In genomic region chr17:56778898-56779297, GRCh38 we compare ENCODE assay signal across 21 cellular contexts. TPM values are rescaled to one million over a fixed set of nuclear protein-coding genes. Genes with fewer than 3 reads are reported as not detected.
DNase-seq lines count a peak whose midpoint lies in the region; ATAC-seq and TF ChIP-seq lines count a peak whose summit lies in the region.
"Had no signal": no experiment of that assay in that cellular context is flagged by ENCODE, and none has a peak within 500 bp of the region (broad histone marks: within the 10 kb centered on the region; RNA-seq: fewer than 3 reads in every experiment).

No MANE protein-coding gene starts in this region.

- no peaks in the 10 kb centered on the region for H3K36me3 ChIP-seq in testis (ENCODE audit: low read depth, missing control alignments)
- H3K36me3 ChIP-seq: adrenal gland, neutrophil had no signal

- no peaks in the 10 kb centered on the region for H3K9me3 Mint-ChIP-seq in activated CD4-positive, alpha-beta T cell treated with anti-CD3 and anti-CD28 coated beads for 36 hours (ENCODE audit: low read depth)
- H3K9me3 Mint-ChIP-seq in CD4-positive, alpha-beta T cell, result no peaks in the 10 kb centered on the region
- H3K9me3 Mint-ChIP-seq in T-cell, result no peaks in the 10 kb centered on the region
- H3K9me3 Mint-ChIP-seq in naive B cell, result peaks cover 0 to 2% (median 0%) of the 10 kb centered on the region in 7 donors
- H3K9me3 Mint-ChIP-seq: activated B cell treated with CpG ODN at 0.5 μM for 24 hours had no signal

- H3K4me1 Mint-ChIP-seq in activated CD4-positive, alpha-beta T cell treated with anti-CD3 and anti-CD28 coated beads for 36 hours, result peaks cover 21% of the 10 kb centered on the region
- H3K4me1 Mint-ChIP-seq in CD4-positive, alpha-beta T cell (ENCODE audit: low read depth), result peaks cover 26% of the 10 kb centered on the region
- H3K4me1 Mint-ChIP-seq in T-cell, result peaks cover 21 to 24% (median 24%) of the 10 kb centered on the region in 3 donors
- peaks cover 13 to 15% (median 14%) of the 10 kb centered on the region in 3 donors for H3K4me1 Mint-ChIP-seq in naive B cell

- TF ChIP-seq CTCF in CD4-positive, alpha-beta T cell (IDR thresholded peaks at IDR 0.05), result no peak
- TF ChIP-seq CTCF in testis (IDR thresholded peaks at IDR 0.05), result no peak

- peaks cover under 1% of the 10 kb centered on the region for H3K27me3 Mint-ChIP-seq in activated CD4-positive, alpha-beta T cell treated with anti-CD3 and anti-CD28 coated beads for 36 hours
- no peaks in the 10 kb centered on the region for H3K27me3 Mint-ChIP-seq in CD4-positive, alpha-beta T cell
- H3K27me3 Mint-ChIP-seq in T-cell (no peaks in the 10 kb centered on the region), naive B cell (peaks cover 28 to 46% (median 35%) of the 10 kb centered on the region in 3 donors)

- no peak for TF ChIP-seq POLR2A in testis (IDR thresholded peaks at IDR 0.05)

- no peaks in the 10 kb centered on the region for H3K27me3 ChIP-seq in CD4-positive, alpha-beta T cell (ENCODE audit: control insufficient read depth, insufficient read depth, low read length)
- H3K27me3 ChIP-seq in testis, result no peaks in the 10 kb centered on the region

- POLR2A ChIA-PET in activated CD4-positive, alpha-beta T cell treated with anti-CD3 and anti-CD28 coated beads for 36 hours (lab: Charles Lee), result interaction anchor here (0.6 kb wide), 1 partner anchor 186 kb away, joined by 3 read pairs; no protein-coding TSS in a partner anchor
- POLR2A ChIA-PET in CD4-positive, alpha-beta T cell (lab: Charles Lee), result interaction anchor here (0.8 to 2.1 kb wide), 10 partner anchors 10 to 279 kb away, joined by 3 to 35 read pairs (median 6); partner anchors contain the start of genes C17orf67, DGKE and NOG
- POLR2A ChIA-PET in T-cell (lab: Charles Lee), result no interaction called here

- CTCF ChIA-PET in activated CD4-positive, alpha-beta T cell treated with anti-CD3 and anti-CD28 coated beads for 36 hours (lab: Charles Lee), result interaction anchor here (0.7 to 2.8 kb wide), 16 partner anchors 8 to 1177 kb away, joined by 3 to 26 read pairs (median 7); partner anchors contain the start of gene NOG
- CTCF ChIA-PET in CD4-positive, alpha-beta T cell (lab: Charles Lee), result interaction anchor here (1.4 to 1.8 kb wide), 3 partner anchors 63 to 279 kb away, joined by 5 to 18 read pairs (median 9); no protein-coding TSS in a partner anchor
- CTCF ChIA-PET in T-cell (lab: Charles Lee), result interaction anchor here (0.6 to 2.7 kb wide), 5 partner anchors 7 to 189 kb away, joined by 4 to 12 read pairs (median 5); partner anchors contain the start of gene NOG (in 1 of the 2)

- H3K27ac Mint-ChIP-seq in activated CD4-positive, alpha-beta T cell treated with anti-CD3 and anti-CD28 coated beads for 36 hours, result no peak overlapping the region
- H3K27ac Mint-ChIP-seq in CD4-positive, alpha-beta T cell, result peak overlapping the region; percentile 97
- peak overlapping the region; percentile 95 to 96 for H3K27ac Mint-ChIP-seq in T-cell
- H3K27ac Mint-ChIP-seq in naive B cell, result peak overlapping the region in 1 of 6 donors; percentile 7
- H3K27ac Mint-ChIP-seq: activated B cell treated with CpG ODN at 0.5 μM for 24 hours had no signal

- no peak for ATAC-seq in activated CD4-positive, alpha-beta T cell treated with anti-CD3 and anti-CD28 coated beads for 36 hours
- no peak for ATAC-seq in CD4-positive, alpha-beta T cell (ENCODE audit: poor library complexity)
- no peak for ATAC-seq in T-cell (replicated peaks in 1 of 4)
- no peak for ATAC-seq in naive B cell (ENCODE audit: low read depth in 2 of 2)
- ATAC-seq in GM19397 (IDR thresholded peaks at IDR 0.05; ENCODE audit: unreplicated experiment), result no peak
- no peak for ATAC-seq in HG02623 (IDR thresholded peaks at IDR 0.05; ENCODE audit: unreplicated experiment)
- ATAC-seq: HCT116 had no signal

- no peaks in the 10 kb centered on the region for H3K36me3 Mint-ChIP-seq in activated CD4-positive, alpha-beta T cell treated with anti-CD3 and anti-CD28 coated beads for 36 hours (ENCODE audit: low read depth)
- no peaks in the 10 kb centered on the region for H3K36me3 Mint-ChIP-seq in CD4-positive, alpha-beta T cell (ENCODE audit: low read depth)
- no peaks in the 10 kb centered on the region for H3K36me3 Mint-ChIP-seq in T-cell
- no peaks in the 10 kb centered on the region for H3K36me3 Mint-ChIP-seq in naive B cell

- no peak overlapping the region for H3K4me3 ChIP-seq in testis
- H3K4me3 ChIP-seq: adrenal gland had no signal

- whole genome bisulfite sequencing in testis, 2 donors, result 86 to 94% methylated on average over 9 of the region's 9 CpGs

- intact Hi-C loops in activated CD4-positive, alpha-beta T cell treated with anti-CD3 and anti-CD28 coated beads for 36 hours (cut with DNase I, micrococcal nuclease), result no loop called here
- intact Hi-C loops in CD4-positive, alpha-beta T cell (cut with DNase I, micrococcal nuclease), result loop anchor here (1.0 to 2.0 kb wide), 2 partner anchors 62 kb away; no protein-coding TSS in a partner anchor
- intact Hi-C loops in testis (cut with DNase I; ENCODE audit: low total_unique reads), result no loop called here

- H3K4me1 ChIP-seq in testis, result no peaks in the 10 kb centered on the region

- no peak for DNase-seq in activated CD4-positive, alpha-beta T cell treated with anti-CD3 and anti-CD28 coated beads for 36 hours
- no peak for DNase-seq in activated CD4-positive, alpha-beta T cell treated with anti-CD3 and anti-CD28 coated beads for 1 hour
- DNase-seq in CD4-positive, alpha-beta T cell, result no peak
- DNase-seq in T-cell (no peak), naive B cell (no peak), testis (no peak)
- DNase-seq: activated B cell treated with CpG ODN at 0.5 μM for 24 hours; activated CD8-positive, alpha-beta memory T cell treated with anti-CD3 and anti-CD28 coated beads, Interleukin-2, amount 50 U/mL, for 4 hours; adrenal gland; central memory CD4-positive, alpha-beta T cell; DMS79 treated with DMSO at 0.1 percent for 48 hours; effector CD8-positive, alpha-beta T cell; NCI-H187 treated with DMSO at 0.1 percent for 48 hours; NCI-H446 treated with DMSO at 0.1 percent for 48 hours; retina; Right ventricle myocardium superior; stimulated activated naive CD4-positive, alpha-beta T cell treated with Interleukin-2 at 50 U/mL for 16 hours had no signal

- H3K9me3 ChIP-seq in CD4-positive, alpha-beta T cell (ENCODE audit: control insufficient read depth, low read length), result no peaks in the 10 kb centered on the region
- H3K9me3 ChIP-seq in testis, result no peaks in the 10 kb centered on the region
- H3K9me3 ChIP-seq: adrenal gland, neutrophil had no signal

- H3K27ac ChIP-seq in CD4-positive, alpha-beta T cell (ENCODE audit: low read depth, low read length), result peak overlapping the region; percentile 77
- no peak overlapping the region for H3K27ac ChIP-seq in testis
- H3K27ac ChIP-seq: adrenal gland, neutrophil had no signal

- H3K4me3 Mint-ChIP-seq in activated CD4-positive, alpha-beta T cell treated with anti-CD3 and anti-CD28 coated beads for 36 hours, result peak overlapping the region; percentile 16
- H3K4me3 Mint-ChIP-seq in CD4-positive, alpha-beta T cell, result peak overlapping the region; percentile 90
- H3K4me3 Mint-ChIP-seq in T-cell (peak overlapping the region; percentile 87 to 94 (median 89)), naive B cell (peak overlapping the region in 5 of 8 donors; percentile 17 to 97 (median 81))

RNA-seq across cellular contexts. Expression of gene C17orf67, which starts 54.8 kb away (rescaled TPM):
- total RNA-seq in activated CD4-positive, alpha-beta T cell treated with anti-CD3 and anti-CD28 coated beads for 36 hours, result 1 to 10 TPM; 4.0 to 5.0 TPM
- 1 to 10 TPM; 4.3 to 4.8 TPM for total RNA-seq in CD4-positive, alpha-beta T cell
- total RNA-seq in T-cell (1 to 10 TPM; 4.8 to 9.6 (median 8.4) TPM), testis (1 to 10 TPM; 3.7 to 5.3 TPM)
- polyA plus RNA-seq in naive B cell (ENCODE audit: low read depth in 6 of 6) (1 to 10 TPM in 5 of 6 donors, under 1 TPM in 1; 0.15 to 2.4 (median 1.4) TPM), testis (ENCODE audit: insufficient read depth, low read depth, low replicate concordance) (2.9 TPM)

RNA-seq across cellular contexts. Expression of gene DGKE, which starts 55.1 kb away (rescaled TPM):
- total RNA-seq in activated CD4-positive, alpha-beta T cell treated with anti-CD3 and anti-CD28 coated beads for 36 hours, result 10 to 100 TPM; 22.4 to 27.4 TPM
- total RNA-seq in CD4-positive, alpha-beta T cell, result 10 to 100 TPM; 20.0 to 22.3 TPM
- total RNA-seq in T-cell (10 to 100 TPM; 31.6 to 39.2 (median 36.8) TPM), testis (10 to 100 TPM; 26.3 to 27.7 TPM)
- polyA plus RNA-seq in naive B cell (ENCODE audit: low read depth in 6 of 6) (1 to 10 TPM; 1.3 to 4.1 (median 3.3) TPM), testis (ENCODE audit: insufficient read depth, low read depth, low replicate concordance) (13.3 TPM)

Comparison
In these comparisons a context has a peak if more than half of its experiments do, and no peak if none do; other contexts are left out.
1. H3K4me3 Mint-ChIP-seq: peak in every context shown above with its lines; median percentile 90 in CD4-positive, alpha-beta T cell; 89 in T-cell; 81 in naive B cell; 16 in activated CD4-positive, alpha-beta T cell treated with anti-CD3 and anti-CD28 coated beads for 36 hours.
2. POLR2A ChIA-PET loops: an anchor here in activated CD4-positive, alpha-beta T cell treated with anti-CD3 and anti-CD28 coated beads for 36 hours (0.6 kb wide) and CD4-positive, alpha-beta T cell (0.8 to 2.1 kb wide); none called in T-cell.
3. intact Hi-C loops: an anchor here in CD4-positive, alpha-beta T cell (1.0 to 2.0 kb wide); none called in activated CD4-positive, alpha-beta T cell treated with anti-CD3 and anti-CD28 coated beads for 36 hours and testis.